24 cellular contexts compared by ENCODE assay signal in genomic region chr1:6509603-6510291, GRCh38. TPM values are rescaled to one million over a fixed set of nuclear protein-coding genes. Genes with fewer than 3 reads are reported as not detected.
DNase-seq lines count a peak whose midpoint lies in the region; ATAC-seq, FAIRE-seq and TF ChIP-seq lines count a peak whose summit lies in the region.
"Had no signal": no experiment of that assay in that cellular context is flagged by ENCODE, and none has a peak within 500 bp of the region (broad histone marks: within the 10 kb centered on the region; RNA-seq: fewer than 3 reads in every experiment).

No MANE protein-coding gene starts in this region.

- TF ChIP-seq POLR2A in HepG2 (IDR thresholded peaks at IDR 0.05; ENCODE audit: insufficient read depth in 1 of 2, low read depth in 2 of 2, low read length in 2 of 2) = no peak

- H3K4me1 ChIP-seq in right atrium auricular region = peaks cover 0 to 19% of the 10 kb centered on the region in 2 donors
- H3K4me1 ChIP-seq in HepG2 (ENCODE audit: insufficient read depth, low read length) = peaks cover 80% of the 10 kb centered on the region
- peaks cover 8% of the 10 kb centered on the region for H3K4me1 ChIP-seq in mesenchymal stem cell (ENCODE audit: control insufficient read depth, insufficient read depth, low read depth, low read length)
- H3K4me1 ChIP-seq: colonic mucosa had no signal

- H2BK12ac ChIP-seq in mesenchymal stem cell (ENCODE audit: low read length in 2 of 2) = no peak overlapping the region

- no peak for FAIRE-seq in HepG2 (lab: Jason Lieb, UNC)

- TF ChIP-seq EP300 in HepG2 (IDR thresholded peaks at IDR 0.05; ENCODE audit: low read depth in 2 of 2, low read length in 2 of 2) (no peak), HepG2 (CRISPR knock-in tag; IDR thresholded peaks at IDR 0.05; ENCODE audit: borderline replicate concordance) (no peak)

- H3K14ac ChIP-seq in mesenchymal stem cell (ENCODE audit: low read length in 2 of 2) = no peak overlapping the region

- H4K8ac ChIP-seq in mesenchymal stem cell (ENCODE audit: low read length) = no peak overlapping the region

- no peak overlapping the region for H4K91ac ChIP-seq in mesenchymal stem cell (ENCODE audit: low read length)

- ATAC-seq in Right ventricle myocardium inferior = peak; percentile 44
- ATAC-seq in HepG2 = peak; percentile 1; the same call in 1 of the 3 replicates
- ATAC-seq: naive thymus-derived CD8-positive, alpha-beta T cell had no signal

- no peak overlapping the region for H3K27ac ChIP-seq in right atrium auricular region
- H3K27ac ChIP-seq in HepG2 (ENCODE audit: extremely low read length, insufficient read depth, low read length) = no peak overlapping the region
- H3K27ac ChIP-seq in mesenchymal stem cell (ENCODE audit: low read length, poor library complexity, severe bottlenecking) = no peak overlapping the region
- H3K27ac ChIP-seq: colonic mucosa had no signal

- H3K18ac ChIP-seq in mesenchymal stem cell (ENCODE audit: low read depth in 1 of 2, low read length in 2 of 2) = no peak overlapping the region

- H2BK120ac ChIP-seq in mesenchymal stem cell (ENCODE audit: low read depth, low read length) = no peak overlapping the region

- DNase-seq in Right ventricle myocardium inferior (ENCODE audit: missing footprints) (no peak), right atrium auricular region (ENCODE audit: low spot score) (no peak), cerebellar cortex (ENCODE audit: low spot score) (peak; percentile 34), HepG2 (ENCODE audit: low spot score) (no peak), GM19238 (ENCODE audit: insufficient read length, low spot score) (no peak), COLO829 (ENCODE audit: low spot score) (no peak), mesenchymal stem cell (no peak), NCI-H1105 (lab: John Stamatoyannopoulos, UW) (no peak)
- DNase-seq: activated CD4-positive, CD25-positive, alpha-beta regulatory T cell; activated CD8-positive, alpha-beta memory T cell treated with anti-CD3 and anti-CD28 coated beads for 24 hours; activated T-cell treated with anti-CD3 and anti-CD28 coated beads, Interleukin-2, amount 50 U/mL, for 48 hours; CD4-positive, alpha-beta T cell; colonic mucosa; immature natural killer cell; naive thymus-derived CD8-positive, alpha-beta T cell; NCI-H1694; NCI-H774; stimulated activated CD4-positive, alpha-beta T cell treated with anti-CD3 and anti-CD28 coated beads, Interleukin-4, amount 100 ng/mL, for 4 hours had no signal

- CTCF ChIA-PET in HepG2 (lab: Yijun Ruan, JAX; ENCODE audit: low intra/inter-chr PET ratio, low total read pairs) = no interaction called here

- H3K27me3 ChIP-seq in right atrium auricular region (no peaks in the 10 kb centered on the region), HepG2 (ENCODE audit: control insufficient read depth in 1 of 2, insufficient read depth in 2 of 2, low read length in 2 of 2) (peaks cover 20 to 39% of the 10 kb centered on the region in 2 experiments; a peak in 4 of 5 replicates), mesenchymal stem cell (ENCODE audit: control insufficient read depth in 1 of 2, insufficient read depth in 1 of 2, low read length in 2 of 2) (peaks cover 0 to 30% of the 10 kb centered on the region in 2 experiments)
- H3K27me3 ChIP-seq: colonic mucosa had no signal

- H3K79me1 ChIP-seq in mesenchymal stem cell (replicated peaks; ENCODE audit: low read length, poor library complexity, severe bottlenecking) = no peaks in the 10 kb centered on the region

- TF ChIP-seq CTCF in right atrium auricular region (IDR thresholded peaks at IDR 0.05) (no peak), HepG2 (CRISPR knock-in tag; IDR thresholded peaks at IDR 0.05) (no peak)

- no peaks in the 10 kb centered on the region for H4K20me1 ChIP-seq in HepG2 (ENCODE audit: insufficient read depth, low read length)

- BruUV-seq in HepG2 (replicated peaks; lab: Mats Ljungman, UMichigan) = no TSS peak

- POLR2A ChIA-PET in HepG2 (lab: Yijun Ruan, JAX) = interaction anchor here (0.6 to 1.2 kb wide), 3 partner anchors 12 to 45 kb away, joined by 3 read pairs; partner anchors contain the start of genes NOL9 and TAS1R1

- H3K79me2 ChIP-seq in HepG2 (ENCODE audit: insufficient read depth, low read length) = no peaks in the 10 kb centered on the region

- no peaks in the 10 kb centered on the region for H3K9me3 ChIP-seq in right atrium auricular region
- H3K9me3 ChIP-seq in HepG2 (ENCODE audit: low read length) = no peaks in the 10 kb centered on the region
- no peaks in the 10 kb centered on the region for H3K9me3 ChIP-seq in mesenchymal stem cell (ENCODE audit: control insufficient read depth, low read length)
- H3K9me3 ChIP-seq: colonic mucosa had no signal

- no peak overlapping the region for H2BK5ac ChIP-seq in mesenchymal stem cell (ENCODE audit: low read depth, low read length, poor library complexity, severe bottlenecking)

- H3K4ac ChIP-seq in mesenchymal stem cell (ENCODE audit: low read depth in 1 of 2, low read length in 2 of 2) = no peak overlapping the region

- H3K4me3 ChIP-seq in right atrium auricular region (no peak overlapping the region), HepG2 (replicated peaks in 1 of 3; ENCODE audit: insufficient read depth in 1 of 3, low read depth in 2 of 3, low read length in 3 of 3) (peak overlapping the region in 1 of 3 experiments; percentile 35; a peak in 1 of 6 replicates), mesenchymal stem cell (ENCODE audit: insufficient read depth in 1 of 2, low read depth in 1 of 2, low read length in 2 of 2) (no peak overlapping the region)
- H3K4me3 ChIP-seq: colonic mucosa, smooth muscle cell had no signal

- peak overlapping the region; percentile 53 for H3K4me2 ChIP-seq in HepG2 (ENCODE audit: low read depth, low read length)
- H3K4me2 ChIP-seq in mesenchymal stem cell (ENCODE audit: low read length, poor library complexity, severe bottlenecking) = no peak overlapping the region
- H3K4me2 ChIP-seq: smooth muscle cell had no signal

- H2AK5ac ChIP-seq in mesenchymal stem cell (ENCODE audit: low read length, severe bottlenecking) = no peak overlapping the region

- 15% methylated on average over 2 of the region's 17 CpGs for WGBS in HepG2 (ENCODE audit: low lambda C conversion rate)
- 87% methylated on average over 17 of the region's 17 CpGs for WGBS in mesenchymal stem cell

- H3K9ac ChIP-seq in HepG2 (ENCODE audit: insufficient read depth, low read depth, low read length) (no peak overlapping the region), mesenchymal stem cell (ENCODE audit: low read length) (no peak overlapping the region)

- intact Hi-C loops in Right ventricle myocardium inferior (cut with DNase I) (no loop called here), HepG2 (cut with micrococcal nuclease; ENCODE audit: unreplicated experiment) (no loop called here)

- in situ Hi-C loops in HepG2 (cut with HindIII; ENCODE audit: extremely low pct_ligation_motif_present, low pct_unique_long_range_greater_than_20kb) = no loop called here

- no peak for TF ChIP-seq RAD21 in HepG2 (CRISPR knock-in tag; IDR thresholded peaks at IDR 0.05)

- H2AFZ ChIP-seq in HepG2 (ENCODE audit: low read length) (no peak overlapping the region), mesenchymal stem cell (ENCODE audit: low read depth, low read length) (no peak overlapping the region)

- H3K36me3 ChIP-seq in right atrium auricular region (no peaks in the 10 kb centered on the region), HepG2 (replicated peaks in 1 of 2; ENCODE audit: control insufficient read depth in 1 of 2, insufficient read depth in 2 of 2, low read length in 2 of 2) (no peaks in the 10 kb centered on the region), mesenchymal stem cell (ENCODE audit: control insufficient read depth in 1 of 2, insufficient read depth in 2 of 2, low read depth in 1 of 2, low read length in 2 of 2) (no peaks in the 10 kb centered on the region)
- H3K36me3 ChIP-seq: colonic mucosa had no signal

- no peak overlapping the region for H3K23ac ChIP-seq in mesenchymal stem cell (ENCODE audit: low read length in 2 of 2)

- no peak overlapping the region for H2BK15ac ChIP-seq in mesenchymal stem cell (ENCODE audit: low read depth, poor library complexity, severe bottlenecking)

RNA-seq across cellular contexts. Expression of gene PLEKHG5, which starts 18.3 kb away (rescaled TPM):
- 16.8 TPM for total RNA-seq in Right ventricle myocardium inferior
- 1 to 10 TPM; 7.0 to 7.9 TPM for total RNA-seq in right atrium auricular region
- 1.9 and 3.5 TPM in 2 replicates for total RNA-seq in HepG2 (2016; rRNA removed; fragmentation: Illumina TruSeq; extraction: Trizol)
- total RNA-seq in HepG2 (2016; cell fraction: cytosol; rRNA removed; fragmentation: Illumina TruSeq; extraction: Trizol; ENCODE audit: low read depth) = 0.51 and 0.62 TPM in 2 replicates
- total RNA-seq in HepG2 (2016; cell fraction: insoluble cytoplasmic fraction; rRNA removed; fragmentation: Illumina TruSeq; extraction: Trizol) = 1.4 and 3.4 TPM in 2 replicates
- 0.99 and 1.2 TPM in 2 replicates for total RNA-seq in HepG2 (2016; cell fraction: membrane; rRNA removed; fragmentation: Illumina TruSeq; extraction: Trizol)
- 3.3 and 4.4 TPM in 2 replicates for total RNA-seq in HepG2 (2016; cell fraction: nucleus; rRNA removed; fragmentation: Illumina TruSeq; extraction: Trizol)
- 1.9 and 2.6 TPM in 2 replicates for polyA plus RNA-seq in HepG2 (2011; rRNA removed)
- polyA plus RNA-seq in HepG2 (2011; cell fraction: cytosol; rRNA removed) = 1.1 and 1.7 TPM in 2 replicates
- polyA plus RNA-seq in HepG2 (2011; cell fraction: nucleus; rRNA removed) = 17.2 and 22.8 TPM in 2 replicates
- 1.4 and 1.5 TPM in 2 replicates for polyA plus RNA-seq in HepG2 (2012)
- polyA plus RNA-seq in HepG2 (2016; cell fraction: cytosol; fragmentation: Illumina TruSeq; extraction: Trizol; ENCODE audit: low read depth) = 0.23 and 0.25 TPM in 2 replicates
- polyA plus RNA-seq in HepG2 (2016; cell fraction: insoluble cytoplasmic fraction; fragmentation: Illumina TruSeq; extraction: Trizol; ENCODE audit: low read depth) = 1.9 and 2.0 TPM in 2 replicates
- 0.45 and 0.71 TPM in 2 replicates for polyA plus RNA-seq in HepG2 (2016; cell fraction: membrane; fragmentation: Illumina TruSeq; extraction: Trizol; ENCODE audit: low read depth)
- 9.3 and 11.3 TPM in 2 replicates for polyA plus RNA-seq in HepG2 (2016; cell fraction: nucleus; fragmentation: Illumina TruSeq; extraction: Trizol; ENCODE audit: insufficient read depth, low read depth)
- polyA minus RNA-seq in HepG2 (2011; rRNA and poly(A)+ RNA removed; ENCODE audit: low replicate concordance) = 1.9 and 3.8 TPM in 2 replicates
- 1.4 TPM in 2 replicates for polyA minus RNA-seq in HepG2 (2011; cell fraction: cytosol; rRNA and poly(A)+ RNA removed)
- polyA minus RNA-seq in HepG2 (2011; cell fraction: nucleus; rRNA and poly(A)+ RNA removed) = 2.6 and 3.0 TPM in 2 replicates
- polyA plus RNA-seq in mesenchymal stem cell (2013, experiment 1 of 2) = 6.5 TPM
- polyA plus RNA-seq in mesenchymal stem cell (2013, experiment 2 of 2) = 6.7 TPM

RNA-seq across cellular contexts. Expression of gene TNFRSF25, which starts 43.8 kb away (rescaled TPM):
- total RNA-seq in Right ventricle myocardium inferior (11.4 TPM), right atrium auricular region (1 to 10 TPM; 4.4 to 7.4 TPM), HepG2 (2016; rRNA removed; fragmentation: Illumina TruSeq; extraction: Trizol) (0.55 and 1.5 TPM in 2 replicates)
- 0.40 and 0.44 TPM in 2 replicates for total RNA-seq in HepG2 (2016; cell fraction: cytosol; rRNA removed; fragmentation: Illumina TruSeq; extraction: Trizol; ENCODE audit: low read depth)
- 0.13 and 0.97 TPM in 2 replicates for total RNA-seq in HepG2 (2016; cell fraction: insoluble cytoplasmic fraction; rRNA removed; fragmentation: Illumina TruSeq; extraction: Trizol)
- 0.34 and 0.37 TPM in 2 replicates for total RNA-seq in HepG2 (2016; cell fraction: membrane; rRNA removed; fragmentation: Illumina TruSeq; extraction: Trizol)
- total RNA-seq in HepG2 (2016; cell fraction: nucleus; rRNA removed; fragmentation: Illumina TruSeq; extraction: Trizol) = 1.5 and 1.6 TPM in 2 replicates
- polyA plus RNA-seq in HepG2 (2011; rRNA removed) = 1.4 and 1.6 TPM in 2 replicates
- polyA plus RNA-seq in HepG2 (2011; cell fraction: cytosol; rRNA removed) = 0.47 and 0.64 TPM in 2 replicates
- 18.5 and 21.8 TPM in 2 replicates for polyA plus RNA-seq in HepG2 (2011; cell fraction: nucleus; rRNA removed)
- 3.9 and 4.6 TPM in 2 replicates for polyA plus RNA-seq in HepG2 (2012)
- polyA plus RNA-seq in HepG2 (2016; cell fraction: cytosol; fragmentation: Illumina TruSeq; extraction: Trizol; ENCODE audit: low read depth) = 0.43 TPM in 1 of 2 replicates, not detected in the other
- polyA plus RNA-seq in HepG2 (2016; cell fraction: insoluble cytoplasmic fraction; fragmentation: Illumina TruSeq; extraction: Trizol; ENCODE audit: low read depth) = 0.17 and 0.44 TPM in 2 replicates
- 0.17 TPM in 1 of 2 replicates, not detected in the other for polyA plus RNA-seq in HepG2 (2016; cell fraction: membrane; fragmentation: Illumina TruSeq; extraction: Trizol; ENCODE audit: low read depth)
- 5.2 and 7.0 TPM in 2 replicates for polyA plus RNA-seq in HepG2 (2016; cell fraction: nucleus; fragmentation: Illumina TruSeq; extraction: Trizol; ENCODE audit: insufficient read depth, low read depth)
- polyA minus RNA-seq in HepG2 (2011; rRNA and poly(A)+ RNA removed; ENCODE audit: low replicate concordance) = 0.68 and 1.8 TPM in 2 replicates
- not detected in 2 replicates for polyA minus RNA-seq in HepG2 (2011; cell fraction: cytosol; rRNA and poly(A)+ RNA removed)
- 1.3 and 1.9 TPM in 2 replicates for polyA minus RNA-seq in HepG2 (2011; cell fraction: nucleus; rRNA and poly(A)+ RNA removed)
- 2.9 TPM for polyA plus RNA-seq in mesenchymal stem cell (2013, experiment 1 of 2)
- polyA plus RNA-seq in mesenchymal stem cell (2013, experiment 2 of 2) = 2.4 TPM

RNA-seq across cellular contexts. Expression of gene NOL9, which starts 44.6 kb away (rescaled TPM):
- total RNA-seq in Right ventricle myocardium inferior (12.6 TPM), right atrium auricular region (10 to 100 TPM; 15.4 to 15.6 TPM), HepG2 (2016; rRNA removed; fragmentation: Illumina TruSeq; extraction: Trizol) (20.2 and 24.7 TPM in 2 replicates)
- 4.3 and 6.3 TPM in 2 replicates for total RNA-seq in HepG2 (2016; cell fraction: cytosol; rRNA removed; fragmentation: Illumina TruSeq; extraction: Trizol; ENCODE audit: low read depth)
- total RNA-seq in HepG2 (2016; cell fraction: insoluble cytoplasmic fraction; rRNA removed; fragmentation: Illumina TruSeq; extraction: Trizol) = 19.4 and 25.8 TPM in 2 replicates
- 5.9 and 8.3 TPM in 2 replicates for total RNA-seq in HepG2 (2016; cell fraction: membrane; rRNA removed; fragmentation: Illumina TruSeq; extraction: Trizol)
- 26.3 and 28.9 TPM in 2 replicates for total RNA-seq in HepG2 (2016; cell fraction: nucleus; rRNA removed; fragmentation: Illumina TruSeq; extraction: Trizol)
- polyA plus RNA-seq in HepG2 (2011; rRNA removed) = 13.0 and 18.0 TPM in 2 replicates
- polyA plus RNA-seq in HepG2 (2011; cell fraction: cytosol; rRNA removed) = 4.1 and 6.3 TPM in 2 replicates
- polyA plus RNA-seq in HepG2 (2011; cell fraction: nucleus; rRNA removed) = 21.8 and 23.2 TPM in 2 replicates
- 5.5 and 7.7 TPM in 2 replicates for polyA plus RNA-seq in HepG2 (2012)
- 1.00 and 1.3 TPM in 2 replicates for polyA plus RNA-seq in HepG2 (2016; cell fraction: cytosol; fragmentation: Illumina TruSeq; extraction: Trizol; ENCODE audit: low read depth)
- polyA plus RNA-seq in HepG2 (2016; cell fraction: insoluble cytoplasmic fraction; fragmentation: Illumina TruSeq; extraction: Trizol; ENCODE audit: low read depth) = 11.8 and 15.3 TPM in 2 replicates
- 2.0 and 2.6 TPM in 2 replicates for polyA plus RNA-seq in HepG2 (2016; cell fraction: membrane; fragmentation: Illumina TruSeq; extraction: Trizol; ENCODE audit: low read depth)
- 25.2 and 25.4 TPM in 2 replicates for polyA plus RNA-seq in HepG2 (2016; cell fraction: nucleus; fragmentation: Illumina TruSeq; extraction: Trizol; ENCODE audit: insufficient read depth, low read depth)
- 14.0 and 45.5 TPM in 2 replicates for polyA minus RNA-seq in HepG2 (2011; rRNA and poly(A)+ RNA removed; ENCODE audit: low replicate concordance)
- polyA minus RNA-seq in HepG2 (2011; cell fraction: cytosol; rRNA and poly(A)+ RNA removed) = 5.5 and 8.8 TPM in 2 replicates
- polyA minus RNA-seq in HepG2 (2011; cell fraction: nucleus; rRNA and poly(A)+ RNA removed) = 63.2 and 74.2 TPM in 2 replicates
- 7.3 TPM for polyA plus RNA-seq in mesenchymal stem cell (2013, experiment 1 of 2)
- 7.3 TPM for polyA plus RNA-seq in mesenchymal stem cell (2013, experiment 2 of 2)

RNA-seq across cellular contexts. Expression of gene TAS1R1, which starts 45.4 kb away (rescaled TPM):
- total RNA-seq in Right ventricle myocardium inferior (not detected), right atrium auricular region (not detected), HepG2 (2016; rRNA removed; fragmentation: Illumina TruSeq; extraction: Trizol) (0.98 and 1.4 TPM in 2 replicates)
- 0.26 and 0.30 TPM in 2 replicates for total RNA-seq in HepG2 (2016; cell fraction: cytosol; rRNA removed; fragmentation: Illumina TruSeq; extraction: Trizol; ENCODE audit: low read depth)
- total RNA-seq in HepG2 (2016; cell fraction: insoluble cytoplasmic fraction; rRNA removed; fragmentation: Illumina TruSeq; extraction: Trizol) = 1.4 and 1.7 TPM in 2 replicates
- 1.1 and 2.0 TPM in 2 replicates for total RNA-seq in HepG2 (2016; cell fraction: membrane; rRNA removed; fragmentation: Illumina TruSeq; extraction: Trizol)
- total RNA-seq in HepG2 (2016; cell fraction: nucleus; rRNA removed; fragmentation: Illumina TruSeq; extraction: Trizol) = 1.1 TPM in 2 replicates
- polyA plus RNA-seq in HepG2 (2011; rRNA removed) = 1.6 and 1.9 TPM in 2 replicates
- polyA plus RNA-seq in HepG2 (2011; cell fraction: cytosol; rRNA removed) = 1.8 and 2.4 TPM in 2 replicates
- polyA plus RNA-seq in HepG2 (2011; cell fraction: nucleus; rRNA removed) = 0.93 and 1.9 TPM in 2 replicates
- polyA plus RNA-seq in HepG2 (2012) = 0.30 and 0.32 TPM in 2 replicates
- polyA plus RNA-seq in HepG2 (2016; cell fraction: cytosol; fragmentation: Illumina TruSeq; extraction: Trizol; ENCODE audit: low read depth) = 0.71 and 0.72 TPM in 2 replicates
- 0.81 and 1.2 TPM in 2 replicates for polyA plus RNA-seq in HepG2 (2016; cell fraction: insoluble cytoplasmic fraction; fragmentation: Illumina TruSeq; extraction: Trizol; ENCODE audit: low read depth)
- 1.2 TPM in 2 replicates for polyA plus RNA-seq in HepG2 (2016; cell fraction: membrane; fragmentation: Illumina TruSeq; extraction: Trizol; ENCODE audit: low read depth)
- polyA plus RNA-seq in HepG2 (2016; cell fraction: nucleus; fragmentation: Illumina TruSeq; extraction: Trizol; ENCODE audit: insufficient read depth, low read depth) = 1.9 and 2.5 TPM in 2 replicates
- 0.09 and 5.5 TPM in 2 replicates for polyA minus RNA-seq in HepG2 (2011; rRNA and poly(A)+ RNA removed; ENCODE audit: low replicate concordance)
- 0.79 and 1.3 TPM in 2 replicates for polyA minus RNA-seq in HepG2 (2011; cell fraction: cytosol; rRNA and poly(A)+ RNA removed)
- 0.26 and 1.2 TPM in 2 replicates for polyA minus RNA-seq in HepG2 (2011; cell fraction: nucleus; rRNA and poly(A)+ RNA removed)
- not detected for polyA plus RNA-seq in mesenchymal stem cell (2013, experiment 1 of 2)
- polyA plus RNA-seq in mesenchymal stem cell (2013, experiment 2 of 2) = not detected
- total RNA-seq: A673; CD4-positive, alpha-beta T cell; colonic mucosa; Daoy; HT1080; naive thymus-derived CD8-positive, alpha-beta T cell; progenitor cell of endocrine pancreas; smooth muscle cell; subcutaneous adipose tissue had no signal
